ENCODE assay signal across 9 cellular contexts in genomic region chr16:17211797-17212196, GRCh38.
A peak's percentile ranks its signal among the peaks of the same experiment; 100 is the strongest.
DNase-seq lines count a peak whose midpoint lies in the region; ATAC-seq and TF ChIP-seq lines count a peak whose summit lies in the region.
"Had no signal": no experiment of that assay in that cellular context is flagged by ENCODE, and none has a peak within 500 bp of the region (broad histone marks: within the 10 kb centered on the region; RNA-seq: fewer than 3 reads in every experiment).

No MANE protein-coding gene starts in this region.

- POLR2A ChIA-PET in A673 (lab: Charles Lee; ENCODE audit: low non-redundant PET): no interaction called here

- intact Hi-C loops in A673 (cut with micrococcal nuclease; ENCODE audit: unreplicated experiment) (no loop called here), thyroid gland (cut with DNase I) (no loop called here)

- H3K27me3 ChIP-seq in A673 (replicated peaks; ENCODE audit: insufficient read depth, low read depth, low read length, poor library complexity) (no peaks in the 10 kb centered on the region), thyroid gland (no peaks in the 10 kb centered on the region)

- H3K4me3 ChIP-seq in A673 (ENCODE audit: low read depth, low read length, poor library complexity, severe bottlenecking) (no peak overlapping the region), thyroid gland (replicated peaks in 1 of 3) (no peak overlapping the region)

- no peak overlapping the region for H3K27ac ChIP-seq in A673 (ENCODE audit: low read depth, low read length, poor library complexity, severe bottlenecking)
- no peak overlapping the region for H3K27ac ChIP-seq in thyroid gland

- BruUV-seq in A673 (replicated peaks; lab: Mats Ljungman, UMichigan): no TSS peak

- no peaks in the 10 kb centered on the region for H3K36me3 ChIP-seq in A673 (ENCODE audit: insufficient read depth, low read length, poor library complexity, severe bottlenecking)
- H3K36me3 ChIP-seq in thyroid gland: no peaks in the 10 kb centered on the region

- H3K9me3 ChIP-seq in A673 (ENCODE audit: low read depth, low read length, poor library complexity, severe bottlenecking): peaks cover 6% of the 10 kb centered on the region
- H3K9me3 ChIP-seq in thyroid gland: no peaks in the 10 kb centered on the region

- H3K4me1 ChIP-seq in A673 (ENCODE audit: insufficient read depth, low read length, poor library complexity, severe bottlenecking): no peaks in the 10 kb centered on the region
- H3K4me1 ChIP-seq in thyroid gland: no peaks in the 10 kb centered on the region

- TF ChIP-seq POLR2A in thyroid gland (IDR thresholded peaks at IDR 0.05): no peak

- TF ChIP-seq CTCF in A673 (conservative IDR thresholded peaks at IDR 0.05; ENCODE audit: low read depth, low read length): no peak
- no peak for TF ChIP-seq CTCF in thyroid gland (IDR thresholded peaks at IDR 0.05)

- CTCF ChIA-PET in A673 (lab: Charles Lee): no interaction called here

- DNase-seq in SIG-M5 treated with dmso at 0.1 percent for 504 hours (lab: John Stamatoyannopoulos, UW; ENCODE audit: unreplicated experiment): peak; percentile 32
- no peak for DNase-seq in SIG-M5 (lab: John Stamatoyannopoulos, UW)
- peak; percentile 55 for DNase-seq in ecto neural progenitor cell (ENCODE audit: low spot score)
- DNase-seq in stimulated activated CD8-positive, alpha-beta memory T cell treated with anti-CD3 and anti-CD28 coated beads, Interleukin-2, amount 100 ng/mL, for 48 hours (ENCODE audit: low read depth in 2 of 2): peak; percentile 17 to 18
- DNase-seq in A673 (ENCODE audit: low spot score): no peak
- DNase-seq in hypothalamus (lab: John Stamatoyannopoulos, UW): no peak
- no peak for DNase-seq in thyroid gland
- DNase-seq: DMS153 had no signal

- ATAC-seq in SK-N-SH treated with all-trans-retinoic acid at 6 μM for 48 hours: peak; percentile 51; the same call in 2 of the 3 replicates

- WGBS in thyroid gland, 2 donors: 78 to 80% methylated on average over 4 of the region's 4 CpGs

TF ChIP-seq in SK-N-SH treated with all-trans-retinoic acid at 6 μM for 48 hours, 23 proteins besides CTCF, POLR2A, EP300 and RAD21:
- TF ChIP-seq CSRNP3 (CRISPR knock-in tag; IDR thresholded peaks at IDR 0.05): no peak
- TF ChIP-seq, protein P1, sequence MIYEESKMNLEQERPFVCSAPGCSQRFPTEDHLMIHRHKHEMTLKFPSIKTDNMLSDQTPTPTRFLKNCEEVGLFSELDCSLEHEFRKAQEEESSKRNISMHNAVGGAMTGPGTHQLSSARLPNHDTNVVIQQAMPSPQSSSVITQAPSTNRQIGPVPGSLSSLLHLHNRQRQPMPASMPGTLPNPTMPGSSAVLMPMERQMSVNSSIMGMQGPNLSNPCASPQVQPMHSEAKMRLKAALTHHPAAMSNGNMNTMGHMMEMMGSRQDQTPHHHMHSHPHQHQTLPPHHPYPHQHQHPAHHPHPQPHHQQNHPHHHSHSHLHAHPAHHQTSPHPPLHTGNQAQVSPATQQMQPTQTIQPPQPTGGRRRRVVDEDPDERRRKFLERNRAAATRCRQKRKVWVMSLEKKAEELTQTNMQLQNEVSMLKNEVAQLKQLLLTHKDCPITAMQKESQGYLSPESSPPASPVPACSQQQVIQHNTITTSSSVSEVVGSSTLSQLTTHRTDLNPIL (CRISPR knock-in tag; IDR thresholded peaks at IDR 0.05; ENCODE audit: low read depth): no peak
- no peak for TF ChIP-seq ZNF565 (CRISPR knock-in tag; conservative IDR thresholded peaks at IDR 0.05; ENCODE audit: low read depth)
- TF ChIP-seq GLIS3 (CRISPR knock-in tag; IDR thresholded peaks at IDR 0.05): no peak
- no peak for TF ChIP-seq ZNF8 (CRISPR knock-in tag; IDR thresholded peaks at IDR 0.05)
- TF ChIP-seq ZNF70 (CRISPR knock-in tag; IDR thresholded peaks at IDR 0.05): no peak
- TF ChIP-seq OSR1 (CRISPR knock-in tag; IDR thresholded peaks at IDR 0.05): no peak
- no peak for TF ChIP-seq TCF4 (CRISPR knock-in tag; IDR thresholded peaks at IDR 0.05; ENCODE audit: borderline replicate concordance)
- TF ChIP-seq PPARA (CRISPR knock-in tag; IDR thresholded peaks at IDR 0.05; ENCODE audit: borderline replicate concordance): no peak
- no peak for TF ChIP-seq ZC3H10 (CRISPR knock-in tag; IDR thresholded peaks at IDR 0.05)

Comparison
In these comparisons a context has a peak if more than half of its experiments do, and no peak if none do; other contexts are left out.
1. DNase-seq: peak in SIG-M5 treated with dmso at 0.1 percent for 504 hours (single experiment), ecto neural progenitor cell (single experiment) and stimulated activated CD8-positive, alpha-beta memory T cell treated with anti-CD3 and anti-CD28 coated beads, Interleukin-2, amount 100 ng/mL, for 48 hours (2 of 2); none in SIG-M5 (single experiment), A673 (single experiment), hypothalamus (0 of 51) and thyroid gland (0 of 2).